ENCODE assay signal across 27 cellular contexts in genomic region chr16:51003850-51004566, GRCh38.
"Had no signal": no experiment of that assay in that cellular context is flagged by ENCODE, and none has a peak within 500 bp of the region (broad histone marks: within the 10 kb centered on the region; RNA-seq: fewer than 3 reads in every experiment).

No MANE protein-coding gene starts in this region.

- H3K27ac Mint-ChIP-seq: dendritic cell treated with granulocyte-macrophage colony-stimulating factor and Interleukin-4, amounts not matched to agents 40 ng/mL and 50 ng/mL, for 4 days; endodermal cell; mesothelial cell of epicardium; natural killer cell treated with Interleukin-12 subunit alpha and Interleukin-12 subunit beta and Interleukin-15 and Interleukin-18, amount 100 ng/mL, for 72 hours; neural progenitor cell; stimulated activated naive CD8-positive, alpha-beta T cell treated with anti-CD3 and anti-CD28 coated beads, Interleukin-15, amount 100 ng/mL, for 72 hours had no signal

- H3K9me3 Mint-ChIP-seq: dendritic cell treated with granulocyte-macrophage colony-stimulating factor and Interleukin-4, amounts not matched to agents 40 ng/mL and 50 ng/mL, for 4 days; endodermal cell; natural killer cell treated with Interleukin-12 subunit alpha and Interleukin-12 subunit beta and Interleukin-15 and Interleukin-18, amount 100 ng/mL, for 72 hours had no signal

- H3K36me3 Mint-ChIP-seq: mesothelial cell of epicardium; naive B cell; natural killer cell treated with Interleukin-12 subunit alpha and Interleukin-12 subunit beta and Interleukin-15 and Interleukin-18, amount 100 ng/mL, for 72 hours; neural progenitor cell had no signal

- DNase-seq: colonic mucosa; effector CD8-positive, alpha-beta T cell; endodermal cell; foreskin fibroblast; gastrocnemius medialis; head of caudate nucleus; mesenchymal stem cell; mucosa of descending colon; naive B cell; posterior cingulate gyrus; retina; stimulated activated CD4-positive, alpha-beta T cell treated with anti-CD3 and anti-CD28 coated beads, Interleukin-12 subunit alpha, Interleukin-12 subunit beta, amount 100 ng/mL, for 4 hours; stimulated activated CD4-positive, alpha-beta T cell treated with anti-CD3 and anti-CD28 coated beads, Interleukin-1b, Interleukin-23, amount 100 ng/mL, for 48 hours; stimulated activated CD4-positive, alpha-beta T cell treated with anti-CD3 and anti-CD28 coated beads, Interleukin-4, amount 100 ng/mL, for 4 hours; stimulated activated naive CD4-positive, alpha-beta T cell; stimulated activated naive CD8-positive, alpha-beta T cell treated with anti-CD3 and anti-CD28 coated beads, Interleukin-15, amount 100 ng/mL, for 72 hours; thyroid gland; trophoblast cell had no signal

- H3K4me3 Mint-ChIP-seq: dendritic cell treated with granulocyte-macrophage colony-stimulating factor and Interleukin-4, amounts not matched to agents 40 ng/mL and 50 ng/mL, for 4 days; endodermal cell; mesothelial cell of epicardium; naive B cell; natural killer cell treated with Interleukin-12 subunit alpha and Interleukin-12 subunit beta and Interleukin-15 and Interleukin-18, amount 100 ng/mL, for 72 hours; neural progenitor cell; stimulated activated naive CD8-positive, alpha-beta T cell treated with anti-CD3 and anti-CD28 coated beads, Interleukin-15, amount 100 ng/mL, for 72 hours had no signal

- H3K4me1 ChIP-seq: colonic mucosa, gastrocnemius medialis, neural progenitor cell, thyroid gland had no signal

- H3K27ac ChIP-seq: colonic mucosa, epithelial cell of prostate, gastrocnemius medialis, neural progenitor cell, thyroid gland had no signal

- H3K4me1 Mint-ChIP-seq: mesothelial cell of epicardium; naive B cell; neural progenitor cell; stimulated activated naive CD8-positive, alpha-beta T cell treated with anti-CD3 and anti-CD28 coated beads, Interleukin-15, amount 100 ng/mL, for 72 hours had no signal

- ATAC-seq: esophagus mucosa; gastrocnemius medialis; mucosa of descending colon; natural killer cell treated with Interleukin-12 subunit alpha and Interleukin-12 subunit beta and Interleukin-15 and Interleukin-18, amount 100 ng/mL, for 72 hours; sciatic nerve; stimulated activated naive CD8-positive, alpha-beta T cell treated with anti-CD3 and anti-CD28 coated beads, Interleukin-15, amount 100 ng/mL, for 72 hours had no signal

- H3K9me3 ChIP-seq: colonic mucosa, gastrocnemius medialis, mucosa of descending colon, thyroid gland had no signal

- H3K27me3 ChIP-seq: colonic mucosa, gastrocnemius medialis, neural progenitor cell, thyroid gland had no signal

- H3K4me3 ChIP-seq: colonic mucosa, gastrocnemius medialis, mucosa of descending colon, neural progenitor cell, smooth muscle cell, thyroid gland had no signal

- FAIRE-seq: keratinocyte had no signal

- H3K36me3 ChIP-seq: colonic mucosa, gastrocnemius medialis, neural progenitor cell, thyroid gland had no signal
